ENCODE assay signal across 13 cellular contexts in the genomic region with DNA sequence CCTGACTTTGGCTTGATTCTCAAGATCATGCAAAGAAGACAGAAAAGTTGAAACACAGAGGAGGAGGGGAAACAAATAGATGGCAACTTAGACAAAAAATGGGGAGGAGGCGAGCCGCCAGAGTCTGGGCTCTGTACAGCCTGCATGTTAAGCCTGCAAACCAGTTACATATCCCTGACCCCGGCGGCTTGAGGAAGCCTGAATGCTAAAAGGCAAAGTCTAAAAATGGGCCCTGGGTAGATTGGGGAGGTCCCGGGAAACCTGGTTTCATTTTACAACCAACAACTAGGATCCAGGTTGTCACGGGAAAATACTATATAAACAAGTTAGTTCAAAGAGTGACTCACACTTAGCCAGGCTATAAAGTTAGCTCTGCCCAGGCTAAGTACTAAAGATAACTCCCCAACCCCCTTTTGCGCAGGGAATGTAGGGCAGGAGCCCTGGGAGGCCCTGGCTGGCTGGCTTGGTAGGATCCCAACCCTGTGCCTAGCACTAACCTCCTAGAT. TPM values are rescaled to one million over a fixed set of nuclear protein-coding genes. Genes with fewer than 3 reads are reported as not detected.
DNase-seq lines count a peak whose midpoint lies in the region; ATAC-seq and TF ChIP-seq lines count a peak whose summit lies in the region.
"Had no signal": no experiment of that assay in that cellular context is flagged by ENCODE, and none has a peak within 500 bp of the region (broad histone marks: within the 10 kb centered on the region; RNA-seq: fewer than 3 reads in every experiment).

No MANE protein-coding gene starts in this region.

- H3K27me3 Mint-ChIP-seq in Caco-2 (ENCODE audit: insufficient read depth, unreplicated experiment) (no peaks in the 10 kb centered on the region), progenitor cell of endocrine pancreas (no peaks in the 10 kb centered on the region)
- no peaks in the 10 kb centered on the region for H3K27me3 Mint-ChIP-seq in activated T-cell treated with anti-CD3 and anti-CD28 coated beads, Interleukin-2, amount 50 U/mL, for 4 hours (ENCODE audit: low read depth)

- H3K9me3 ChIP-seq in Caco-2: no peaks in the 10 kb centered on the region

- peaks cover 22% of the 10 kb centered on the region for H3K4me1 ChIP-seq in Caco-2

- H3K36me3 ChIP-seq in Caco-2 (ENCODE audit: control insufficient read depth, insufficient read depth, low read length): no peaks in the 10 kb centered on the region

- CTCF ChIA-PET in Caco-2 (lab: Charles Lee): interaction anchor here (0.6 to 1.0 kb wide), 4 partner anchors 10 to 74 kb away, joined by 3 to 4 read pairs (median 4); no protein-coding TSS in a partner anchor

- intact Hi-C loops in Caco-2 (cut with micrococcal nuclease; ENCODE audit: unreplicated experiment): loop anchor here (1.0 kb wide), 4 partner anchors 9 to 76 kb away; a partner anchor contains a TSS

- no TSS peak for BruUV-seq in Caco-2 (replicated peaks; lab: Mats Ljungman, UMichigan)

- no peak for ATAC-seq in activated T-cell treated with anti-CD3 and anti-CD28 coated beads, Interleukin-2, amount 50 U/mL, for 4 hours
- no peak for ATAC-seq in GM21390 (IDR thresholded peaks at IDR 0.05; ENCODE audit: unreplicated experiment)

- peak overlapping the region; percentile 17 for H3K4me3 Mint-ChIP-seq in Caco-2 (ENCODE audit: unreplicated experiment)
- H3K4me3 Mint-ChIP-seq in progenitor cell of endocrine pancreas (ENCODE audit: low read depth): no peak overlapping the region
- H3K4me3 Mint-ChIP-seq in activated T-cell treated with anti-CD3 and anti-CD28 coated beads, Interleukin-2, amount 50 U/mL, for 4 hours: no peak overlapping the region
- H3K4me3 Mint-ChIP-seq: CD14-positive monocyte, IgD-negative memory B cell, neural crest cell had no signal

- H3K36me3 Mint-ChIP-seq in Caco-2 (ENCODE audit: insufficient read depth, unreplicated experiment) (no peaks in the 10 kb centered on the region), progenitor cell of endocrine pancreas (ENCODE audit: insufficient read depth) (no peaks in the 10 kb centered on the region)
- H3K36me3 Mint-ChIP-seq in activated T-cell treated with anti-CD3 and anti-CD28 coated beads, Interleukin-2, amount 50 U/mL, for 4 hours (ENCODE audit: insufficient read depth): no peaks in the 10 kb centered on the region
- H3K36me3 Mint-ChIP-seq: CD14-positive monocyte had no signal

- peaks cover 22% of the 10 kb centered on the region for H3K4me1 Mint-ChIP-seq in Caco-2 (ENCODE audit: low read depth, unreplicated experiment)
- peaks cover 2% of the 10 kb centered on the region for H3K4me1 Mint-ChIP-seq in progenitor cell of endocrine pancreas (ENCODE audit: low read depth)
- peaks cover 16% of the 10 kb centered on the region for H3K4me1 Mint-ChIP-seq in activated T-cell treated with anti-CD3 and anti-CD28 coated beads, Interleukin-2, amount 50 U/mL, for 4 hours (ENCODE audit: low read depth)

- H3K27ac Mint-ChIP-seq in Caco-2 (ENCODE audit: unreplicated experiment) (peak overlapping the region; percentile 79), progenitor cell of endocrine pancreas (peak overlapping the region; percentile 5)
- H3K27ac Mint-ChIP-seq: CD14-positive monocyte, IgD-negative memory B cell had no signal

- no peaks in the 10 kb centered on the region for H3K27me3 ChIP-seq in Caco-2 (replicated peaks; ENCODE audit: control insufficient read depth, insufficient read depth, low read length)

- DNase-seq in Caco-2 (peak; percentile 78 to 81), OCI-M1 (lab: John Stamatoyannopoulos, UW) (peak; percentile 34), fibroblast of gingiva (ENCODE audit: low read depth) (peak; percentile 45), progenitor cell of endocrine pancreas (ENCODE audit: low spot score, unreplicated experiment) (no peak), iPS-NIHi7 (ENCODE audit: extremely low spot score) (no peak), NCI-H1105 treated with DMSO at 0.1 percent for 48 hours (lab: John Stamatoyannopoulos, UW) (no peak)
- no peak for DNase-seq in activated T-cell treated with anti-CD3 and anti-CD28 coated beads, Interleukin-2, amount 50 U/mL, for 4 hours
- DNase-seq: activated gamma-delta T cell had no signal

- no peak overlapping the region for H3K4me3 ChIP-seq in Caco-2 (ENCODE audit: low read depth, low read length)

- H3K9me3 Mint-ChIP-seq in Caco-2 (ENCODE audit: unreplicated experiment) (no peaks in the 10 kb centered on the region), progenitor cell of endocrine pancreas (ENCODE audit: low read depth) (no peaks in the 10 kb centered on the region)
- H3K9me3 Mint-ChIP-seq in activated T-cell treated with anti-CD3 and anti-CD28 coated beads, Interleukin-2, amount 50 U/mL, for 4 hours: no peaks in the 10 kb centered on the region
- H3K9me3 Mint-ChIP-seq: CD14-positive monocyte, IgD-negative memory B cell, neural crest cell had no signal

- POLR2A ChIA-PET in Caco-2 (lab: Charles Lee): no interaction called here

- TF ChIP-seq CTCF in Caco-2 (IDR thresholded peaks at IDR 0.05; ENCODE audit: insufficient read depth in 1 of 2, low read depth in 1 of 2, low read length in 1 of 2, severe bottlenecking in 1 of 2, unreplicated experiment in 1 of 2) (no peak), progenitor cell of endocrine pancreas (IDR thresholded peaks at IDR 0.05; ENCODE audit: unreplicated experiment) (no peak)

RNA-seq across cellular contexts. Expression of a gene that starts 18.8 kb away (rescaled TPM):
- 10.6 and 12.7 TPM in 2 replicates for total RNA-seq in Caco-2 (2022)
- 29.6 and 32.6 TPM in 2 replicates for total RNA-seq in progenitor cell of endocrine pancreas
- 1 to 10 TPM; 3.4 to 4.4 (median 4.1) TPM for total RNA-seq in activated T-cell treated with anti-CD3 and anti-CD28 coated beads, Interleukin-2, amount 50 U/mL, for 4 hours
- total RNA-seq: SK-MEL-5 had no signal

Comparison
In these comparisons a context has a peak if more than half of its experiments do, and no peak if none do; other contexts are left out.
1. DNase-seq: peak in Caco-2 (2 of 2), OCI-M1 (single experiment) and fibroblast of gingiva (single experiment); none in progenitor cell of endocrine pancreas (single experiment), iPS-NIHi7 (single experiment), activated T-cell treated with anti-CD3 and anti-CD28 coated beads, Interleukin-2, amount 50 U/mL, for 4 hours (single experiment) and NCI-H1105 treated with DMSO at 0.1 percent for 48 hours (single experiment).